13 cellular contexts compared by ENCODE assay signal in genomic region chr1:6386371-6386949, GRCh38. TPM values are rescaled to one million over a fixed set of nuclear protein-coding genes. Genes with fewer than 3 reads are reported as not detected.
DNase-seq lines count a peak whose midpoint lies in the region; ATAC-seq and TF ChIP-seq lines count a peak whose summit lies in the region.
"Had no signal": no experiment of that assay in that cellular context is flagged by ENCODE, and none has a peak within 500 bp of the region (broad histone marks: within the 10 kb centered on the region; RNA-seq: fewer than 3 reads in every experiment).

No MANE protein-coding gene starts in this region.

- H3K79me1 ChIP-seq in mesendoderm (ENCODE audit: low read length): peaks cover 18% of the 10 kb centered on the region

- H3K4me3 ChIP-seq in choroid plexus epithelial cell (ENCODE audit: low read depth, low read length) (no peak overlapping the region), mesendoderm (ENCODE audit: low read length) (no peak overlapping the region)
- H3K4me3 ChIP-seq: psoas muscle had no signal

- no peak overlapping the region for H3K56ac ChIP-seq in mesendoderm (ENCODE audit: low read length)

- no peak overlapping the region for H2BK15ac ChIP-seq in mesendoderm (replicated peaks; ENCODE audit: low read depth)

- H2BK5ac ChIP-seq in mesendoderm (ENCODE audit: low read length): no peak overlapping the region

- H4K5ac ChIP-seq in mesendoderm (ENCODE audit: low read length): no peak overlapping the region

- H3K9ac ChIP-seq in mesendoderm (ENCODE audit: low read length): no peak overlapping the region

- H3K4me2 ChIP-seq in mesendoderm (ENCODE audit: low read length): no peak overlapping the region

- H3K23ac ChIP-seq in mesendoderm (ENCODE audit: low read length): no peak overlapping the region

- ATAC-seq in HG02678 (IDR thresholded peaks at IDR 0.05; ENCODE audit: unreplicated experiment): no peak
- no peak for ATAC-seq in GM21825 (IDR thresholded peaks at IDR 0.05; ENCODE audit: unreplicated experiment)

- H2BK120ac ChIP-seq in mesendoderm (ENCODE audit: low read depth, low read length): no peak overlapping the region

- WGBS in mesendoderm (ENCODE audit: extremely low coverage, insufficient coverage, low lambda C conversion rate): 100% methylated on average over 1 of the region's 10 CpGs

- H3K36me3 ChIP-seq in mesendoderm (ENCODE audit: control insufficient read depth, insufficient read depth, low read length): no peaks in the 10 kb centered on the region
- H3K36me3 ChIP-seq: BE2C had no signal

- DNase-seq in COLO829 (ENCODE audit: low spot score) (peak; percentile 48), M059J (ENCODE audit: low read depth) (peak; percentile 86), choroid plexus epithelial cell (ENCODE audit: low read depth) (peak; percentile 46), mesendoderm (peak; percentile 71), GM20000 (ENCODE audit: low spot score) (no peak), SW480 (ENCODE audit: low spot score) (no peak)
- DNase-seq: activated naive CD4-positive, alpha-beta T cell treated with anti-CD3 and anti-CD28 coated beads, Interleukin-2, amount 10 ng/mL, durations not matched to agents 7 days and 5 days; NCI-H1436 had no signal

- peak overlapping the region; percentile 55 for H3K18ac ChIP-seq in mesendoderm (ENCODE audit: low read length)

- H3K4ac ChIP-seq in mesendoderm (ENCODE audit: low read depth, low read length): peak overlapping the region; percentile 28

- peaks cover 10% of the 10 kb centered on the region for H3K4me1 ChIP-seq in mesendoderm (ENCODE audit: control insufficient read depth, low read depth, low read length)
- H3K4me1 ChIP-seq: BE2C, psoas muscle had no signal

- H3K79me2 ChIP-seq in mesendoderm (ENCODE audit: control insufficient read depth, insufficient read depth, low read length): peaks cover 40% of the 10 kb centered on the region

- TF ChIP-seq CTCF in choroid plexus epithelial cell (conservative IDR thresholded peaks at IDR 0.05; ENCODE audit: low read depth, low read length): no peak
- TF ChIP-seq CTCF in GM20000 (IDR thresholded peaks at IDR 0.05; ENCODE audit: extremely low read depth, missing control alignments): no peak

- peak overlapping the region; percentile 71 for H3K27ac ChIP-seq in mesendoderm (ENCODE audit: low read depth, low read length)
- H3K27ac ChIP-seq: HL-60, psoas muscle had no signal

- H3K27me3 ChIP-seq in mesendoderm (ENCODE audit: insufficient read depth, low read length, poor library complexity): no peaks in the 10 kb centered on the region
- H3K27me3 ChIP-seq: BE2C had no signal

- no peak overlapping the region for H2AK5ac ChIP-seq in mesendoderm (ENCODE audit: low read length)

- no peak overlapping the region for H4K8ac ChIP-seq in mesendoderm (ENCODE audit: low read depth, low read length)

RNA-seq across cellular contexts. Expression of gene ACOT7, which starts 7.1 kb away (rescaled TPM):
- 102 and 113 TPM in 2 replicates for total RNA-seq in M059J (2014; rRNA removed; shearing (Covaris generic))
- 101 TPM for polyA plus RNA-seq in mesendoderm (2013, experiment 1 of 2)
- 108 TPM for polyA plus RNA-seq in mesendoderm (2013, experiment 2 of 2)

RNA-seq across cellular contexts. Expression of gene HES2, which starts 33.3 kb away (rescaled TPM):
- 0.47 and 1.0 TPM in 2 replicates for total RNA-seq in M059J (2014; rRNA removed; shearing (Covaris generic))
- 0.13 TPM for polyA plus RNA-seq in mesendoderm (2013, experiment 1 of 2)
- 0.14 TPM for polyA plus RNA-seq in mesendoderm (2013, experiment 2 of 2)

RNA-seq across cellular contexts. Expression of gene ESPN, which starts 38.1 kb away (rescaled TPM):
- 0.02 TPM in 1 of 2 replicates, not detected in the other for total RNA-seq in M059J (2014; rRNA removed; shearing (Covaris generic))
- polyA plus RNA-seq in mesendoderm (2013, experiment 1 of 2): 5.0 TPM
- 4.9 TPM for polyA plus RNA-seq in mesendoderm (2013, experiment 2 of 2)
- total RNA-seq: psoas muscle had no signal

Comparison
In these comparisons a context has a peak if more than half of its experiments do, and no peak if none do; other contexts are left out.
1. DNase-seq: peak in COLO829 (single experiment), M059J (single experiment), choroid plexus epithelial cell (single experiment) and mesendoderm (single experiment); none in GM20000 (single experiment) and SW480 (single experiment).